ENCODE assay signal across 14 cellular contexts in genomic region chr11:10638285-10638684, GRCh38. TPM values are rescaled to one million over a fixed set of nuclear protein-coding genes. Genes with fewer than 3 reads are reported as not detected.
DNase-seq lines count a peak whose midpoint lies in the region; ATAC-seq, FAIRE-seq and TF ChIP-seq lines count a peak whose summit lies in the region.
"Had no signal": no experiment of that assay in that cellular context is flagged by ENCODE, and none has a peak within 500 bp of the region (broad histone marks: within the 10 kb centered on the region; RNA-seq: fewer than 3 reads in every experiment).

No MANE protein-coding gene starts in this region.

- no peak overlapping the region for H3K4me3 ChIP-seq in dorsolateral prefrontal cortex
- no peak overlapping the region for H3K4me3 ChIP-seq in mesodermal cell (ENCODE audit: extremely low read depth, insufficient read depth, low read length, poor library complexity, severe bottlenecking)

- H3K27ac ChIP-seq in dorsolateral prefrontal cortex (peak overlapping the region in 57 of 59 donors; percentile 32 to 94 (median 83)), mesodermal cell (ENCODE audit: low read depth, low read length, severe bottlenecking) (peak overlapping the region; percentile 86)

- no peaks in the 10 kb centered on the region for H3K4me1 Mint-ChIP-seq in natural killer cell treated with Interleukin-12 subunit alpha and Interleukin-12 subunit beta and Interleukin-15 and Interleukin-18, amount 100 ng/mL, for 72 hours (ENCODE audit: low read depth in 2 of 2)

- TF ChIP-seq CTCF in dorsolateral prefrontal cortex (IDR thresholded peaks at IDR 0.05 in 54 of 56, conservative IDR thresholded peaks at IDR 0.05 in 2 of 56; ENCODE audit: low read depth in 1 of 56, partially characterized antibody in 56 of 56), result no peak

- H3K9me3 ChIP-seq in mesodermal cell (ENCODE audit: control insufficient read depth, low read length), result no peaks in the 10 kb centered on the region
- H3K9me3 ChIP-seq: BE2C, neutrophil had no signal

- peak; percentile 41 for DNase-seq in SK-N-DZ (ENCODE audit: low spot score)
- peak in 5 of 10 donors; percentile 21 to 80 (median 72) for DNase-seq in dorsolateral prefrontal cortex
- DNase-seq in stromal cell of bone marrow (ENCODE audit: low read depth), result peak; percentile 64
- DNase-seq in natural killer cell treated with Interleukin-12 subunit alpha and Interleukin-12 subunit beta and Interleukin-15 and Interleukin-18, amount 100 ng/mL, for 72 hours (ENCODE audit: low spot score), result no peak
- no peak for DNase-seq in germinal center (ENCODE audit: low spot score)
- DNase-seq in H54 (ENCODE audit: insufficient read length, low spot score), result no peak
- DNase-seq in NOMO-1 treated with DMSO at 0.1 percent for 48 hours (lab: John Stamatoyannopoulos, UW; ENCODE audit: unreplicated experiment), result no peak
- DNase-seq: activated CD4-positive, alpha-beta T cell treated with anti-CD3 and anti-CD28 coated beads for 48 hours; activated T-cell treated with anti-CD3 and anti-CD28 coated beads, Interleukin-2, amount 50 U/mL, for 1 hour; BE2C; NCI-H2029 had no signal

- peaks cover 9% of the 10 kb centered on the region for H3K4me1 ChIP-seq in mesodermal cell (ENCODE audit: control insufficient read depth, insufficient read depth, low read length, poor library complexity, severe bottlenecking)
- H3K4me1 ChIP-seq: BE2C had no signal

- H3K27me3 ChIP-seq in dorsolateral prefrontal cortex, result no peaks in the 10 kb centered on the region
- H3K27me3 ChIP-seq: BE2C, neutrophil had no signal

- intact Hi-C loops in dorsolateral prefrontal cortex (cut with DNase I), result no loop called here

- H3K9me3 Mint-ChIP-seq in natural killer cell treated with Interleukin-12 subunit alpha and Interleukin-12 subunit beta and Interleukin-15 and Interleukin-18, amount 100 ng/mL, for 72 hours, result no peaks in the 10 kb centered on the region
- H3K9me3 Mint-ChIP-seq: T-helper 2 cell treated with Interferon-gamma antibody and Interleukin-4, amounts not matched to agents 5 μg/mL and 100 μg/mL, for 36 hours had no signal

- no peak for TF ChIP-seq POLR2A in H54 (IDR thresholded peaks at IDR 0.05; ENCODE audit: low read depth, low read length)

- FAIRE-seq in H54 (lab: Jason Lieb, UNC), result no peak

- no peaks in the 10 kb centered on the region for H3K36me3 Mint-ChIP-seq in natural killer cell treated with Interleukin-12 subunit alpha and Interleukin-12 subunit beta and Interleukin-15 and Interleukin-18, amount 100 ng/mL, for 72 hours

- no peak overlapping the region for H3K27ac Mint-ChIP-seq in natural killer cell treated with Interleukin-12 subunit alpha and Interleukin-12 subunit beta and Interleukin-15 and Interleukin-18, amount 100 ng/mL, for 72 hours
- H3K27ac Mint-ChIP-seq: T-helper 2 cell treated with Interferon-gamma antibody and Interleukin-4, amounts not matched to agents 5 μg/mL and 100 μg/mL, for 36 hours had no signal

- H3K27me3 Mint-ChIP-seq in natural killer cell treated with Interleukin-12 subunit alpha and Interleukin-12 subunit beta and Interleukin-15 and Interleukin-18, amount 100 ng/mL, for 72 hours, result peaks cover 0 to 3% of the 10 kb centered on the region in 2 donors

- WGBS in mesodermal cell (ENCODE audit: insufficient coverage in 2 of 2), 2 experiments, result 64 to 79% methylated on average over 2 to 3 of the region's 3 CpGs

- ATAC-seq in natural killer cell treated with Interleukin-12 subunit alpha and Interleukin-12 subunit beta and Interleukin-15 and Interleukin-18, amount 100 ng/mL, for 72 hours, result no peak

- H3K36me3 ChIP-seq in mesodermal cell (ENCODE audit: control insufficient read depth, insufficient read depth, low read length), result no peaks in the 10 kb centered on the region
- H3K36me3 ChIP-seq: BE2C, neutrophil had no signal

- no peak overlapping the region for H3K4me3 Mint-ChIP-seq in natural killer cell treated with Interleukin-12 subunit alpha and Interleukin-12 subunit beta and Interleukin-15 and Interleukin-18, amount 100 ng/mL, for 72 hours
- H3K4me3 Mint-ChIP-seq: T-helper 2 cell treated with Interferon-gamma antibody and Interleukin-4, amounts not matched to agents 5 μg/mL and 100 μg/mL, for 36 hours had no signal

RNA-seq across cellular contexts. Expression of gene IRAG1, which starts 55.3 kb away (rescaled TPM):
- polyA plus RNA-seq in SK-N-DZ (2014; cell fraction: cytosol; rRNA removed), result 2.8 and 3.1 TPM in 2 replicates
- 8.2 and 9.2 TPM in 2 replicates for polyA plus RNA-seq in SK-N-DZ (2014; cell fraction: nucleus; rRNA removed)
- 100 to 1,000 TPM in 18 of 120 experiments, 10 to 100 TPM in 102; 39.1 to 210 (median 73.5) TPM for total RNA-seq in dorsolateral prefrontal cortex
- 7.7 TPM for polyA plus RNA-seq in mesodermal cell (2013, experiment 1 of 2)
- polyA plus RNA-seq in mesodermal cell (2013, experiment 2 of 2), result 6.5 TPM
- total RNA-seq in natural killer cell treated with Interleukin-12 subunit alpha and Interleukin-12 subunit beta and Interleukin-15 and Interleukin-18, amount 100 ng/mL, for 72 hours, result not detected

Comparison
In these comparisons a context has a peak if more than half of its experiments do, and no peak if none do; other contexts are left out.
1. DNase-seq: peak in SK-N-DZ (single experiment) and stromal cell of bone marrow (single experiment); none in natural killer cell treated with Interleukin-12 subunit alpha and Interleukin-12 subunit beta and Interleukin-15 and Interleukin-18, amount 100 ng/mL, for 72 hours (single experiment), germinal center (single experiment), H54 (single experiment) and NOMO-1 treated with DMSO at 0.1 percent for 48 hours (single experiment).
2. RNA of gene IRAG1, which starts 55.3 kb away (total RNA-seq): 39.1 to 210 TPM in dorsolateral prefrontal cortex; not detected in natural killer cell treated with Interleukin-12 subunit alpha and Interleukin-12 subunit beta and Interleukin-15 and Interleukin-18, amount 100 ng/mL, for 72 hours; every median in the first group is over 10 times any median in the second.